7 cellular contexts compared by ENCODE assay signal in the genomic region with DNA sequence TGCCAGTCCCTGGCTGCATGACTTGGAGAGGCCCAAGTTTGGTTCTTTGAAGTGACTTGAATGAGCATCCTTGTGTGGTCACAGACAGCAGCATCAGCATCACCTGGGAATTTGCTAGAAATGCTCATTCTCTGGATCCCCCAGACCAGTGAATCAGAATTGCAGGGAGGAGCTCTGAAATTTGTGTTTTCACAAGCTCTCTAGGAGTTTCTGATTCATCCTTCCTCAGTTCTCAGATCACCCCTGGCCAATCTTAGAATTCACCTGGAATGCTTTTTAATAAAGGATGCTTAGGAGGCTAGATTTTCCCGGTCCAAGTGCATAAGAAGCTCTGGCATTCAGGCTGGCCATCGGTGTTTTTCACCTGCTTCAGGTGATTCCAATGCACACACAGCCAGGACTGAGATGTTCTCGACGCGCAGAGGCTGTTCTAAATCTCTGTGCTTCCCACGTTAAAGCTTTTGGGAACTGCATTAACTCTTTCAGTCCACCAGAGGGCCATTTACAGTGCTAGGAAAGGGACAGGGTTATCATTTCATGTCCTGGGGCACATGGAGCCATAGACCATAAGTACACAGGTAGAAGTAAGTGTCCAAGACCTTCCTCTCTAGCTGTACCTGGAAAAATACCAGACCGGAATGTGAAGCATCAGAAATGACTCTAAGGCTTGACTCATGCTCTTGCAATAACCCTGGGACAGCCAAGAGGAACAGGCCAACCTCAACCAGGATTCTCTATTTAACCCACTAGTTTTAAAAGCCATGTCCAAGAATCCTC.
A peak's percentile ranks its signal among the peaks of the same experiment; 100 is the strongest.
DNase-seq lines count a peak whose midpoint lies in the region; TF ChIP-seq lines count a peak whose summit lies in the region.

No MANE protein-coding gene starts in this region.

- peak; percentile 31 for TF ChIP-seq CTCF in SU-DHL-6 (IDR thresholded peaks at IDR 0.05; ENCODE audit: insufficient read depth, low read length, poor library complexity, severe bottlenecking)

- POLR2A ChIA-PET in HEK293T (lab: Yijun Ruan, JAX): no interaction called here

- no peaks in the 10 kb centered on the region for H3K79me2 ChIP-seq in SU-DHL-6 (ENCODE audit: insufficient read depth, low read length)

- no peak overlapping the region for H2AFZ ChIP-seq in SU-DHL-6 (ENCODE audit: low read depth, low read length, severe bottlenecking)

- H3K27ac ChIP-seq in SU-DHL-6 (ENCODE audit: low read depth, low read length) (no peak overlapping the region), substantia nigra (ENCODE audit: low read depth, low read length, poor library complexity, severe bottlenecking) (no peak overlapping the region)

- H3K9me2 ChIP-seq in SU-DHL-6 (replicated peaks; ENCODE audit: insufficient read depth, low read length): no peaks in the 10 kb centered on the region

- H3K9ac ChIP-seq in SU-DHL-6 (ENCODE audit: low read length): no peak overlapping the region

- DNase-seq in DMS153 treated with DMSO at 0.1 percent for 48 hours (lab: John Stamatoyannopoulos, UW; ENCODE audit: unreplicated experiment): peak; percentile 47
- DNase-seq in HEK293T (ENCODE audit: extremely low spot score): peak; percentile 38
- peak; percentile 13 for DNase-seq in kidney tubule cell (ENCODE audit: low spot score)
- no peak for DNase-seq in medulla oblongata (ENCODE audit: extremely low spot score)
- no peak for DNase-seq in hippocampal formation (lab: John Stamatoyannopoulos, UW)
- DNase-seq in substantia nigra (lab: John Stamatoyannopoulos, UW): no peak

- H3K4me3 ChIP-seq in SU-DHL-6 (ENCODE audit: insufficient read depth, low read length, poor library complexity, severe bottlenecking): no peak overlapping the region

- H3K36me3 ChIP-seq in SU-DHL-6 (ENCODE audit: low read length): no peaks in the 10 kb centered on the region

- no peaks in the 10 kb centered on the region for H4K20me1 ChIP-seq in SU-DHL-6 (ENCODE audit: low read depth, low read length)

- H3K27me3 ChIP-seq in SU-DHL-6 (ENCODE audit: low read length): no peaks in the 10 kb centered on the region

- H3F3A ChIP-seq in SU-DHL-6 (ENCODE audit: insufficient read depth): no peaks in the 10 kb centered on the region

- H3K9me3 ChIP-seq in SU-DHL-6 (ENCODE audit: insufficient read depth, low read length): no peaks in the 10 kb centered on the region

- no peak overlapping the region for H3K4me2 ChIP-seq in SU-DHL-6 (ENCODE audit: low read depth, low read length, poor library complexity, severe bottlenecking)

- CTCF ChIA-PET in HEK293T (lab: Yijun Ruan, JAX): interaction anchor here (2.4 kb wide), 1 partner anchor 15 kb away, joined by 5 read pairs; no protein-coding TSS in a partner anchor

TF ChIP-seq in HEK293T, 16 proteins besides CTCF, POLR2A, EP300 and RAD21:
- no peak for TF ChIP-seq NFRKB (IDR thresholded peaks at IDR 0.05)
- TF ChIP-seq SP1 (IDR thresholded peaks at IDR 0.05): no peak
- no peak for TF ChIP-seq ARNT (IDR thresholded peaks at IDR 0.05)
- TF ChIP-seq ZNF384 (IDR thresholded peaks at IDR 0.05): no peak
- TF ChIP-seq HDGF (IDR thresholded peaks at IDR 0.05; ENCODE audit: borderline replicate concordance): no peak
- TF ChIP-seq ELF4 (IDR thresholded peaks at IDR 0.05): no peak
- no peak for TF ChIP-seq FOXA1 (IDR thresholded peaks at IDR 0.05)
- TF ChIP-seq FOXM1 (IDR thresholded peaks at IDR 0.05; ENCODE audit: borderline replicate concordance): no peak
- no peak for TF ChIP-seq PKNOX1 (IDR thresholded peaks at IDR 0.05)
- TF ChIP-seq CTBP1 (IDR thresholded peaks at IDR 0.05; ENCODE audit: borderline replicate concordance): no peak
- TF ChIP-seq SUZ12 (IDR thresholded peaks at IDR 0.05): no peak
- no peak for TF ChIP-seq FOXK2 (IDR thresholded peaks at IDR 0.05)

Comparison
In these comparisons a context has a peak if more than half of its experiments do, and no peak if none do; other contexts are left out.
1. DNase-seq: peak in DMS153 treated with DMSO at 0.1 percent for 48 hours (single experiment), HEK293T (single experiment) and kidney tubule cell (single experiment); none in medulla oblongata (single experiment), hippocampal formation (0 of 2) and substantia nigra (0 of 49).